In the genomic region with DNA sequence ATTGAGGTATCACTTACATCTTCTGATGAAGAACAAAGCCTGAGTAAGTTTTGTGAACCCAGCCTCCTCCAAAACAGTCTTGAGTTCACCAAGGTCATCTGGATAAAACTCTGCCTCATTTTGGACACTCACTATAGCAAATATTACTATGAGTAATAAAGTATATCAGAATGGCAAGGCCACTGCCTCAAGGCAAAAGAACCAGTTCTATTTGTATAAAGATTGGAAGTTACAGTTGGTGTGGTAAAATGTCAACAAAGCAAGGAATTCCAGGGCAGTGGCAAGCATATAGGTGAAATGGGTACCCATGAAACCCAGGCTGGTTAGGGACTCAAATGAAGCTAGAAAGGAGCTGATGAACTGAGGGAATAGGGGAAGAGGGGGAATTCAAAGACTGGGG, we compare ENCODE assay signal across 19 cellular contexts. TPM values are rescaled to one million over a fixed set of nuclear protein-coding genes. Genes with fewer than 3 reads are reported as not detected.
A peak's percentile ranks its signal among the peaks of the same experiment; 100 is the strongest.
DNase-seq lines count a peak whose midpoint lies in the region; ATAC-seq, FAIRE-seq and TF ChIP-seq lines count a peak whose summit lies in the region.
"Had no signal": no experiment of that assay in that cellular context is flagged by ENCODE, and none has a peak within 500 bp of the region (broad histone marks: within the 10 kb centered on the region; RNA-seq: fewer than 3 reads in every experiment).

No MANE protein-coding gene starts in this region.

- peaks cover 25% of the 10 kb centered on the region for H3K79me2 ChIP-seq in OCI-LY7 (ENCODE audit: insufficient read depth, low read depth, low read length)

- H3K4me2 ChIP-seq in A549 (0 out of 3 replicates have a peak overlapping the region, but pooled peaks have one; percentile 17), OCI-LY7 (ENCODE audit: low read length) (peak overlapping the region; percentile 7; the same call in 1 of the 2 replicates)
- H3K4me2 ChIP-seq: BLaER1 had no signal

- H3K27ac ChIP-seq in A549: no peak overlapping the region
- no peak overlapping the region for H3K27ac ChIP-seq in OCI-LY7 (ENCODE audit: low read depth, low read length, poor library complexity, severe bottlenecking)
- no peak overlapping the region for H3K27ac ChIP-seq in right cardiac atrium (ENCODE audit: low read length)
- H3K27ac ChIP-seq: BLaER1 had no signal

- H2AFZ ChIP-seq in OCI-LY7 (ENCODE audit: low read length): peak overlapping the region; percentile 5; the same call in 1 of the 2 replicates

- H3K9me2 ChIP-seq in OCI-LY7 (ENCODE audit: insufficient read depth, low read length): no peaks in the 10 kb centered on the region

- peaks cover 27% of the 10 kb centered on the region for H3K36me3 Mint-ChIP-seq in T-helper 2 cell treated with Interferon-gamma antibody and Interleukin-4, amounts not matched to agents 5 μg/mL and 100 μg/mL, for 36 hours (ENCODE audit: low read depth)
- H3K36me3 Mint-ChIP-seq in chondrocyte (ENCODE audit: low read depth): no peaks in the 10 kb centered on the region

- TF ChIP-seq RAD21 in A549 (conservative IDR thresholded peaks at IDR 0.05 in 1 of 2, IDR thresholded peaks at IDR 0.05 in 1 of 2): no peak

- H3K27ac Mint-ChIP-seq in T-helper 2 cell treated with Interferon-gamma antibody and Interleukin-4, amounts not matched to agents 5 μg/mL and 100 μg/mL, for 36 hours: peak overlapping the region; percentile 62
- H3K27ac Mint-ChIP-seq in chondrocyte (ENCODE audit: unreplicated experiment): peak overlapping the region; percentile 29

- peak overlapping the region; percentile 59 for H3K4me3 Mint-ChIP-seq in T-helper 2 cell treated with Interferon-gamma antibody and Interleukin-4, amounts not matched to agents 5 μg/mL and 100 μg/mL, for 36 hours
- H3K4me3 Mint-ChIP-seq in chondrocyte (ENCODE audit: unreplicated experiment): no peak overlapping the region

- no peak for TF ChIP-seq EP300 in A549 (IDR thresholded peaks at IDR 0.05)

- POLR2A ChIA-PET in A549 (lab: Yijun Ruan, JAX) (no interaction called here), OCI-LY7 (lab: Charles Lee) (interaction anchor here (1.7 kb wide), 1 partner anchor 28 kb away, joined by 3 read pairs; no protein-coding TSS in a partner anchor)

- ATAC-seq in A549: no peak; a peak in 1 of 6 replicates
- ATAC-seq in Right ventricle myocardium superior (ENCODE audit: poor library complexity): no peak
- ATAC-seq in right cardiac atrium: no peak

- DNase-seq in T-helper 2 cell treated with Interferon-gamma antibody and Interleukin-4, amounts not matched to agents 5 μg/mL and 100 μg/mL, for 36 hours (ENCODE audit: low spot score): no peak
- DNase-seq in T-helper 2 cell (no peak), A549 (ENCODE audit: low read depth in 1 of 2, low spot score in 1 of 2) (peak in 1 of 2 experiments; percentile 4), OCI-LY7 (ENCODE audit: low spot score) (no peak), chondrocyte (ENCODE audit: low spot score) (no peak), Right ventricle myocardium superior (no peak), right cardiac atrium (no peak), anterior cingulate cortex (lab: John Stamatoyannopoulos, UW) (no peak)
- DNase-seq: DMS 273 treated with DMSO at 0.1 percent for 48 hours; GF-D8; MV-4-11; NCI-H1417 treated with DMSO at 0.1 percent for 48 hours; NCI-H1930; NCI-H446 treated with DMSO at 0.1 percent for 48 hours; NK-92 treated with Interleukin-12 subunit alpha and Interleukin-12 subunit beta, amount 100 ng/mL, for 24 hours; OCI-M1 had no signal

- no peak overlapping the region for H3K4me3 ChIP-seq in A549
- H3K4me3 ChIP-seq in OCI-LY7 (ENCODE audit: low read depth, low read length, poor library complexity, severe bottlenecking): no peak overlapping the region
- no peak overlapping the region for H3K4me3 ChIP-seq in right cardiac atrium (ENCODE audit: low read length)
- H3K4me3 ChIP-seq: BLaER1, HAP-1 had no signal

- BruUV-seq in OCI-LY7 (replicated peaks; lab: Mats Ljungman, UMichigan): no TSS peak

- TF ChIP-seq CTCF in A549 (IDR thresholded peaks at IDR 0.05) (no peak), OCI-LY7 (conservative IDR thresholded peaks at IDR 0.05; ENCODE audit: low read length) (no peak), chondrocyte (IDR thresholded peaks at IDR 0.05) (no peak)

- H3K4me1 ChIP-seq in A549: peaks cover 8% of the 10 kb centered on the region; the same call in 2 of the 3 replicates
- H3K4me1 ChIP-seq in OCI-LY7 (ENCODE audit: insufficient read depth, low read length, poor library complexity, severe bottlenecking): peaks cover 45% of the 10 kb centered on the region
- H3K4me1 ChIP-seq in right cardiac atrium (ENCODE audit: control insufficient read depth, insufficient read depth, low read length): peaks cover 2% of the 10 kb centered on the region
- H3K4me1 ChIP-seq: HAP-1 had no signal

- no peaks in the 10 kb centered on the region for H3K27me3 ChIP-seq in right cardiac atrium (ENCODE audit: control insufficient read depth, insufficient read depth)

- peaks cover 8% of the 10 kb centered on the region for H3K9me3 Mint-ChIP-seq in T-helper 2 cell treated with Interferon-gamma antibody and Interleukin-4, amounts not matched to agents 5 μg/mL and 100 μg/mL, for 36 hours
- H3K9me3 Mint-ChIP-seq in chondrocyte (ENCODE audit: low read depth): peaks cover 11% of the 10 kb centered on the region

- H4K20me1 ChIP-seq in OCI-LY7 (ENCODE audit: insufficient read depth, low read length): no peaks in the 10 kb centered on the region
- H4K20me1 ChIP-seq: BLaER1 had no signal

- FAIRE-seq in A549 (lab: Jason Lieb, UNC): no peak
- FAIRE-seq: GM12891 had no signal

- intact Hi-C loops in OCI-LY7 (cut with micrococcal nuclease; ENCODE audit: unreplicated experiment) (loop anchor here (5.0 to 10.0 kb wide), 2 partner anchors 286 to 808 kb away; a partner anchor contains a TSS), Right ventricle myocardium superior (cut with DNase I) (no loop called here), right cardiac atrium (cut with DNase I) (no loop called here)

- no peak for TF ChIP-seq POLR2A in A549 (IDR thresholded peaks at IDR 0.05; ENCODE audit: low read length)

- H3K27me3 Mint-ChIP-seq in T-helper 2 cell treated with Interferon-gamma antibody and Interleukin-4, amounts not matched to agents 5 μg/mL and 100 μg/mL, for 36 hours (ENCODE audit: low read depth): no peaks in the 10 kb centered on the region
- no peaks in the 10 kb centered on the region for H3K27me3 Mint-ChIP-seq in chondrocyte (ENCODE audit: low read depth)

- peaks cover 36% of the 10 kb centered on the region for H3K4me1 Mint-ChIP-seq in T-helper 2 cell treated with Interferon-gamma antibody and Interleukin-4, amounts not matched to agents 5 μg/mL and 100 μg/mL, for 36 hours (ENCODE audit: low read depth)
- no peaks in the 10 kb centered on the region for H3K4me1 Mint-ChIP-seq in chondrocyte (ENCODE audit: low read depth)

- no peaks in the 10 kb centered on the region for H3K9me3 ChIP-seq in A549
- no peaks in the 10 kb centered on the region for H3K9me3 ChIP-seq in OCI-LY7 (ENCODE audit: low read length)
- no peaks in the 10 kb centered on the region for H3K9me3 ChIP-seq in right cardiac atrium (ENCODE audit: control insufficient read depth, low read length)
- H3K9me3 ChIP-seq: HAP-1 had no signal

- CTCF ChIA-PET in A549 (lab: Yijun Ruan, JAX) (no interaction called here), OCI-LY7 (lab: Charles Lee; ENCODE audit: unreplicated experiment) (no interaction called here)

- H3K36me3 ChIP-seq in OCI-LY7 (ENCODE audit: insufficient read depth, low read length): peaks cover 4% of the 10 kb centered on the region; the same call in 1 of the 2 replicates
- H3K36me3 ChIP-seq: BLaER1, HAP-1 had no signal

TF ChIP-seq in A549, 52 proteins besides CTCF, POLR2A, EP300 and RAD21:
- no peak for TF ChIP-seq HOXB5 (CRISPR knock-in tag; IDR thresholded peaks at IDR 0.05)
- TF ChIP-seq MAZ (IDR thresholded peaks at IDR 0.05; ENCODE audit: borderline replicate concordance, low read depth, low read length): no peak
- TF ChIP-seq ZNF302 (CRISPR knock-in tag; IDR thresholded peaks at IDR 0.05): no peak
- no peak for TF ChIP-seq ZFP36 (IDR thresholded peaks at IDR 0.05; ENCODE audit: borderline replicate concordance, partially characterized antibody)
- no peak for TF ChIP-seq NR3C1 (IDR thresholded peaks at IDR 0.05)

RNA-seq across cellular contexts. Expression of a gene that starts 2.4 kb away (rescaled TPM):
- polyA plus RNA-seq in A549 (2011; rRNA removed) (0.30 and 0.34 TPM in 2 replicates), A549 (2017; fragmentation: RNase III; extraction: RNeasy Plus Mini Kit Qiagen cat#74134 plus additional on column Dnase treatment) (0.10 to 0.22 TPM (median 0.21 TPM) in 3 replicates), right cardiac atrium (17.1 TPM)
- polyA plus RNA-seq in A549 (2012; cell fraction: cytosol; rRNA removed): 0.05 and 0.07 TPM in 2 replicates
- 0.02 and 0.05 TPM in 2 replicates for polyA plus RNA-seq in A549 (2012; cell fraction: nucleus; rRNA removed)
- polyA minus RNA-seq in A549 (2011; rRNA and poly(A)+ RNA removed): 0.12 and 0.15 TPM in 2 replicates
- total RNA-seq in OCI-LY7 (2014; rRNA removed; shearing (Covaris generic)): 50.8 and 52.3 TPM in 2 replicates
- total RNA-seq in OCI-LY7 (2022) (64.5 and 79.5 TPM in 2 replicates), chondrocyte (11.8 to 13.8 TPM (median 12.2 TPM) in 3 replicates), Right ventricle myocardium superior (36.8 TPM), right cardiac atrium (10 to 100 TPM; 36.1 to 43.2 (median 38.6) TPM)
